12 cellular contexts compared by ENCODE assay signal in genomic region chr3:187063286-187064081, GRCh38.
DNase-seq lines count a peak whose midpoint lies in the region; ATAC-seq, FAIRE-seq and TF ChIP-seq lines count a peak whose summit lies in the region.
"Had no signal": no experiment of that assay in that cellular context is flagged by ENCODE, and none has a peak within 500 bp of the region (broad histone marks: within the 10 kb centered on the region; RNA-seq: fewer than 3 reads in every experiment).

No MANE protein-coding gene starts in this region.

- H3K27me3 Mint-ChIP-seq in CD4-positive, alpha-beta T cell, result no peaks in the 10 kb centered on the region

- H3K4me3 Mint-ChIP-seq in CD4-positive, alpha-beta T cell, result peak overlapping the region; percentile 5

- peak overlapping the region; percentile 24 for H3K27ac ChIP-seq in CD4-positive, alpha-beta T cell (ENCODE audit: low read depth, low read length)
- H3K27ac ChIP-seq in HUES64 (ENCODE audit: low read depth, low read length) (peak overlapping the region; percentile 34; the same call in 1 of the 2 replicates), GM12878 (ENCODE audit: control insufficient read depth, insufficient read depth) (peak overlapping the region; percentile 90; the same call in 1 of the 2 replicates), mucosa of rectum (ENCODE audit: low read depth in 2 of 2, low read length in 2 of 2) (peak overlapping the region; percentile 26 to 76)
- H3K27ac ChIP-seq: parathyroid adenoma, testis had no signal

- TF ChIP-seq CTCF in CD4-positive, alpha-beta T cell (IDR thresholded peaks at IDR 0.05), result no peak
- TF ChIP-seq CTCF in GM12878 (IDR thresholded peaks at IDR 0.05 in 2 of 3, conservative IDR thresholded peaks at IDR 0.05 in 1 of 3; ENCODE audit: control insufficient read depth in 2 of 3, extremely low read depth in 1 of 3, insufficient read depth in 1 of 3, low read depth in 3 of 3, low read length in 3 of 3), result no peak

- CTCF ChIA-PET in CD4-positive, alpha-beta T cell (lab: Charles Lee), result interaction anchor here (0.9 kb wide), 1 partner anchor 36 kb away, joined by 3 read pairs; no protein-coding TSS in a partner anchor
- CTCF ChIA-PET in GM12878 (lab: Yijun Ruan, JAX), result interaction anchor here (0.6 to 1.4 kb wide), 2 partner anchors 19 to 31 kb away, joined by 4 to 5 read pairs; no protein-coding TSS in a partner anchor

- no peak for TF ChIP-seq RAD21 in GM12878 (IDR thresholded peaks at IDR 0.05; ENCODE audit: insufficient read depth, low read depth, low read length)

- H3K36me3 Mint-ChIP-seq in CD4-positive, alpha-beta T cell (ENCODE audit: low read depth), result peaks cover 94% of the 10 kb centered on the region

- peak; percentile 66; the same call in 1 of the 2 replicates for TF ChIP-seq POLR2A in GM12878 (IDR thresholded peaks at IDR 0.05; ENCODE audit: low read depth, low read length)

- H3K4me1 ChIP-seq in HUES64 (ENCODE audit: insufficient read depth, low read length), result peaks cover 33% of the 10 kb centered on the region
- peaks cover 44% of the 10 kb centered on the region for H3K4me1 ChIP-seq in GM12878 (ENCODE audit: control insufficient read depth, insufficient read depth, low read length)
- peaks cover 3 to 9% of the 10 kb centered on the region in 2 donors for H3K4me1 ChIP-seq in mucosa of rectum (ENCODE audit: control insufficient read depth in 2 of 2, insufficient read depth in 2 of 2, low read length in 2 of 2)
- H3K4me1 ChIP-seq: parathyroid adenoma had no signal

- H3K9me3 ChIP-seq in CD4-positive, alpha-beta T cell (ENCODE audit: control insufficient read depth, low read length), result no peaks in the 10 kb centered on the region
- H3K9me3 ChIP-seq in HUES64 (ENCODE audit: insufficient read depth, low read depth, low read length) (peaks cover 4% of the 10 kb centered on the region), GM12878 (replicated peaks; ENCODE audit: control insufficient read depth, insufficient read depth, low read length) (no peaks in the 10 kb centered on the region), mucosa of rectum (ENCODE audit: control insufficient read depth in 2 of 2, low read length in 2 of 2) (no peaks in the 10 kb centered on the region)
- H3K9me3 ChIP-seq: testis had no signal

- 59% methylated on average over 6 of the region's 6 CpGs for WGBS in HUES64
- WGBS in GM12878 (ENCODE audit: insufficient coverage, insufficient replicate concordance, low lambda C conversion rate, missing lambda C conversion rate), result 26% methylated on average over 6 of the region's 6 CpGs

- H4K20me1 ChIP-seq in GM12878 (ENCODE audit: control insufficient read depth, insufficient read depth), result no peaks in the 10 kb centered on the region; the same call in 1 of the 2 replicates

- RAD21 ChIA-PET in GM12878 (lab: Charles Lee; ENCODE audit: unreplicated experiment), result interaction anchor here (1.5 to 4.3 kb wide), 4 partner anchors 19 to 42 kb away, joined by 3 to 37 read pairs (median 10); no protein-coding TSS in a partner anchor

- intact Hi-C loops in CD4-positive, alpha-beta T cell (cut with DNase I, micrococcal nuclease), result no loop called here
- intact Hi-C loops in GM12878 (cut with micrococcal nuclease; ENCODE audit: unreplicated experiment), result loop anchor here (2.0 kb wide), 1 partner anchor 37 kb away; no protein-coding TSS in a partner anchor

- peak overlapping the region; percentile 79 for H3K27ac Mint-ChIP-seq in CD4-positive, alpha-beta T cell

- no peaks in the 10 kb centered on the region for H3K9me3 Mint-ChIP-seq in CD4-positive, alpha-beta T cell

- no peak for TF ChIP-seq EP300 in GM12878 (IDR thresholded peaks at IDR 0.05; ENCODE audit: borderline replicate concordance in 1 of 2, control insufficient read depth in 1 of 2, low read depth in 2 of 2, low read length in 2 of 2)

- SMC1A ChIA-PET in GM12878 (lab: Charles Lee; ENCODE audit: uncharacterized antibody, unreplicated experiment), result interaction anchor here (0.6 to 1.7 kb wide), 5 partner anchors 11 to 137 kb away, joined by 3 to 7 read pairs (median 4); no protein-coding TSS in a partner anchor

- no peak overlapping the region for H3K4me3 ChIP-seq in HUES64 (ENCODE audit: low read length)
- H3K4me3 ChIP-seq in GM12878, result peak overlapping the region; percentile 37; the same call in 1 of the 2 replicates
- no peak overlapping the region for H3K4me3 ChIP-seq in mucosa of rectum (ENCODE audit: low read length in 2 of 2)
- H3K4me3 ChIP-seq: testis had no signal

- in situ Hi-C loops in GM12878 (cut with MboI), result no loop called here

- H2AFZ ChIP-seq in GM12878 (ENCODE audit: control insufficient read depth, low read depth, low read length), result no peak overlapping the region
- H2AFZ ChIP-seq: parathyroid adenoma had no signal

- peaks cover 87% of the 10 kb centered on the region for H3K4me1 Mint-ChIP-seq in CD4-positive, alpha-beta T cell (ENCODE audit: low read depth)

- peak overlapping the region; percentile 44 for H3K4me2 ChIP-seq in GM12878 (ENCODE audit: control insufficient read depth, insufficient read depth)

- POLR2A ChIA-PET in CD4-positive, alpha-beta T cell (lab: Charles Lee), result interaction anchor here (0.6 to 1.2 kb wide), 4 partner anchors 20 to 213 kb away, joined by 3 read pairs; no protein-coding TSS in a partner anchor
- POLR2A ChIA-PET in GM12878 (lab: Charles Lee), result interaction anchor here (0.6 to 2.3 kb wide), 5 partner anchors 19 to 62 kb away, joined by 3 to 13 read pairs (median 4); no protein-coding TSS in a partner anchor

- FAIRE-seq in GM12878 (lab: Jason Lieb, UNC), result peak; percentile 7

- H3K9ac ChIP-seq in HUES64 (ENCODE audit: low read depth, low read length), result no peak overlapping the region
- no peak overlapping the region for H3K9ac ChIP-seq in GM12878 (ENCODE audit: control insufficient read depth, insufficient read depth, low read length)
- H3K9ac ChIP-seq in mucosa of rectum (ENCODE audit: low read depth in 1 of 2, low read length in 2 of 2), result no peak overlapping the region
- H3K9ac ChIP-seq: parathyroid adenoma had no signal

- peak; percentile 61 for ATAC-seq in CD4-positive, alpha-beta T cell (ENCODE audit: poor library complexity)
- no peak for ATAC-seq in GM12878
- ATAC-seq in GM21360 (IDR thresholded peaks at IDR 0.05; ENCODE audit: unreplicated experiment), result no peak

- no peaks in the 10 kb centered on the region for H3K27me3 ChIP-seq in CD4-positive, alpha-beta T cell (ENCODE audit: control insufficient read depth, insufficient read depth, low read length)
- H3K27me3 ChIP-seq in HUES64 (ENCODE audit: insufficient read depth, low read length) (no peaks in the 10 kb centered on the region), GM12878 (replicated peaks in 1 of 2; ENCODE audit: control insufficient read depth in 2 of 2, insufficient read depth in 2 of 2, low read length in 1 of 2) (no peaks in the 10 kb centered on the region), mucosa of rectum (ENCODE audit: control insufficient read depth in 2 of 2, insufficient read depth in 2 of 2, low read length in 2 of 2) (no peaks in the 10 kb centered on the region)
- H3K27me3 ChIP-seq: testis had no signal

- DNase-seq in CD4-positive, alpha-beta T cell, result no peak
- DNase-seq in GM12878 (ENCODE audit: low read depth, low spot score) (no peak), amniotic stem cell (lab: John Stamatoyannopoulos, UW) (no peak), activated gamma-delta T cell (lab: John Stamatoyannopoulos, UW) (no peak), NCI-H187 treated with DMSO at 0.1 percent for 48 hours (lab: John Stamatoyannopoulos, UW) (no peak)
- DNase-seq: activated CD4-positive, alpha-beta T cell treated with anti-CD3 and anti-CD28 coated beads, Interleukin-2, amount 50 U/mL, for 4 hours; NCI-H1417 treated with DMSO at 0.1 percent for 48 hours; testis had no signal

- H3K79me2 ChIP-seq in GM12878 (ENCODE audit: control insufficient read depth, insufficient read depth, low read length), result peaks cover 43% of the 10 kb centered on the region
- H3K79me2 ChIP-seq: parathyroid adenoma had no signal

- no TSS peak for BruUV-seq in GM12878 (replicated peaks; lab: Mats Ljungman, UMichigan)

- peaks cover 47% of the 10 kb centered on the region for H3K36me3 ChIP-seq in HUES64 (ENCODE audit: insufficient read depth, low read length)
- peaks cover 20 to 33% of the 10 kb centered on the region in 2 experiments for H3K36me3 ChIP-seq in GM12878 (ENCODE audit: control insufficient read depth in 2 of 2, insufficient read depth in 2 of 2, low read length in 1 of 2)
- H3K36me3 ChIP-seq in mucosa of rectum (ENCODE audit: control insufficient read depth in 2 of 2, insufficient read depth in 2 of 2, low read length in 2 of 2), result peaks cover 10 to 17% of the 10 kb centered on the region in 2 donors

TF ChIP-seq in GM12878, 131 proteins besides CTCF, POLR2A, EP300 and RAD21 (continues in another document):
- TF ChIP-seq EED (IDR thresholded peaks at IDR 0.05; ENCODE audit: low read depth) (0 out of 2 replicates have a peak, but pooled peaks have one; percentile 14), POLR2AphosphoS2 (IDR thresholded peaks at IDR 0.05; ENCODE audit: low read depth, low read length) (peak; percentile 16; the same call in 1 of the 2 replicates), ZNF384 (IDR thresholded peaks at IDR 0.05; ENCODE audit: borderline replicate concordance, low read depth, low read length) (no peak), ELK1 (IDR thresholded peaks at IDR 0.05; ENCODE audit: low read depth, low read length) (no peak), ZNF274 (IDR thresholded peaks at IDR 0.05; ENCODE audit: insufficient read depth, insufficient read length) (no peak), PML (IDR thresholded peaks at IDR 0.05; ENCODE audit: low read length) (peak; percentile 18; the same call in 1 of the 2 replicates), FOXK2 (IDR thresholded peaks at IDR 0.05) (no peak), TCF7 (IDR thresholded peaks at IDR 0.05; ENCODE audit: borderline replicate concordance) (0 out of 2 replicates have a peak, but pooled peaks have one; percentile 9), BMI1 (IDR thresholded peaks at IDR 0.05; ENCODE audit: borderline replicate concordance) (no peak), POLR2AphosphoS5 (IDR thresholded peaks at IDR 0.05; ENCODE audit: low read length) (peak; percentile 72), MEF2B (IDR thresholded peaks at IDR 0.05; ENCODE audit: partially characterized antibody, poor library complexity, severe bottlenecking) (no peak)
- TF ChIP-seq, protein P1, sequence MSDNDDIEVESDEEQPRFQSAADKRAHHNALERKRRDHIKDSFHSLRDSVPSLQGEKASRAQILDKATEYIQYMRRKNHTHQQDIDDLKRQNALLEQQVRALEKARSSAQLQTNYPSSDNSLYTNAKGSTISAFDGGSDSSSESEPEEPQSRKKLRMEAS (IDR thresholded peaks at IDR 0.05; ENCODE audit: low read depth, low read length), result no peak

Comparison
In these comparisons a context has a peak if more than half of its experiments do, and no peak if none do; other contexts are left out.
1. H3K27ac ChIP-seq: peak in every context shown above with its lines; median percentile 90 in GM12878; 51 in mucosa of rectum; 34 in HUES64; 24 in CD4-positive, alpha-beta T cell.